Comparison of ENCODE assay signal across 19 cellular contexts in genomic region chr3:179174316-179174715, GRCh38. TPM values are rescaled to one million over a fixed set of nuclear protein-coding genes. Genes with fewer than 3 reads are reported as not detected.
A peak's percentile ranks its signal among the peaks of the same experiment; 100 is the strongest.
DNase-seq lines count a peak whose midpoint lies in the region; ATAC-seq and TF ChIP-seq lines count a peak whose summit lies in the region.
"Had no signal": no experiment of that assay in that cellular context is flagged by ENCODE, and none has a peak within 500 bp of the region (broad histone marks: within the 10 kb centered on the region; RNA-seq: fewer than 3 reads in every experiment).

No MANE protein-coding gene starts in this region.

- no peaks in the 10 kb centered on the region; the same call in 1 of the 2 replicates for H3K9me3 ChIP-seq in OCI-LY7 (ENCODE audit: low read length)
- H3K9me3 ChIP-seq: neutrophil, right lobe of liver had no signal

- BruUV-seq in OCI-LY7 (replicated peaks; lab: Mats Ljungman, UMichigan) = no TSS peak

- 0 out of 2 replicates have a peak, but pooled peaks cover under 1% of the 10 kb centered on the region for H3K36me3 ChIP-seq in OCI-LY7 (ENCODE audit: insufficient read depth, low read length)
- H3K36me3 ChIP-seq: neutrophil, right lobe of liver, tibial nerve had no signal

- CTCF ChIA-PET in OCI-LY7 (lab: Charles Lee; ENCODE audit: unreplicated experiment) = interaction anchor here (0.6 kb wide), 1 partner anchor 51 kb away, joined by 3 read pairs; no protein-coding TSS in a partner anchor
- CTCF ChIA-PET in RWPE1 (lab: Yijun Ruan, JAX) = no interaction called here

- POLR2A ChIA-PET in OCI-LY7 (lab: Charles Lee) (interaction anchor here (0.5 to 3.8 kb wide), 6 partner anchors 8 to 287 kb away, joined by 3 to 16 read pairs (median 4); no protein-coding TSS in a partner anchor), RWPE1 (lab: Yijun Ruan, JAX; ENCODE audit: low non-redundant PET) (no interaction called here)

- peaks cover 26% of the 10 kb centered on the region for H3K4me1 ChIP-seq in OCI-LY7 (ENCODE audit: insufficient read depth, low read length, poor library complexity, severe bottlenecking)

- H3K27ac ChIP-seq in OCI-LY7 (ENCODE audit: low read depth, low read length, poor library complexity, severe bottlenecking) = peak overlapping the region; percentile 24
- no peak overlapping the region for H3K27ac ChIP-seq in RWPE1
- H3K27ac ChIP-seq: neutrophil, right lobe of liver had no signal

- H3K79me2 ChIP-seq in OCI-LY7 (ENCODE audit: insufficient read depth, low read depth, low read length) = peaks cover 32% of the 10 kb centered on the region; the same call in 1 of the 2 replicates

- no peak overlapping the region for H2AFZ ChIP-seq in OCI-LY7 (ENCODE audit: low read length)

- ATAC-seq in GM18505 (IDR thresholded peaks at IDR 0.05; ENCODE audit: unreplicated experiment) (peak; percentile 81), GM21360 (IDR thresholded peaks at IDR 0.05; ENCODE audit: unreplicated experiment) (peak; percentile 50), HG02852 (IDR thresholded peaks at IDR 0.05; ENCODE audit: unreplicated experiment) (peak; percentile 63), Right ventricle myocardium superior (ENCODE audit: poor library complexity) (no peak), HG03175 (IDR thresholded peaks at IDR 0.05; ENCODE audit: unreplicated experiment) (no peak)
- ATAC-seq: activated CD4-positive, alpha-beta T cell treated with anti-CD3 and anti-CD28 coated beads for 36 hours; esophagus mucosa; right lobe of liver had no signal

- no peak for TF ChIP-seq POLR2A in GM18505 (IDR thresholded peaks at IDR 0.05; ENCODE audit: borderline replicate concordance, extremely low read depth, insufficient read depth, insufficient read length)

- TF ChIP-seq CTCF in OCI-LY7 (conservative IDR thresholded peaks at IDR 0.05; ENCODE audit: low read length) = no peak
- no peak for TF ChIP-seq CTCF in RWPE1 (conservative IDR thresholded peaks at IDR 0.05; ENCODE audit: low read depth)

- H3K4me3 ChIP-seq in OCI-LY7 (ENCODE audit: low read depth, low read length, poor library complexity, severe bottlenecking) = peak overlapping the region; percentile 31
- H3K4me3 ChIP-seq: right lobe of liver, tibial nerve had no signal

- H4K20me1 ChIP-seq in OCI-LY7 (ENCODE audit: insufficient read depth, low read length) = no peaks in the 10 kb centered on the region

- H3K9me2 ChIP-seq in OCI-LY7 (ENCODE audit: insufficient read depth, low read length) = no peaks in the 10 kb centered on the region

- intact Hi-C loops in OCI-LY7 (cut with micrococcal nuclease; ENCODE audit: unreplicated experiment) (no loop called here), Right ventricle myocardium superior (cut with DNase I) (no loop called here)

- DNase-seq in OCI-LY7 (ENCODE audit: low spot score) (peak; percentile 32), Right ventricle myocardium superior (no peak), RWPE1 (ENCODE audit: low spot score) (no peak)
- DNase-seq in central memory CD4-positive, alpha-beta T cell = no peak
- DNase-seq: activated CD4-positive, alpha-beta T cell treated with anti-CD3 and anti-CD28 coated beads for 36 hours; activated CD8-positive, alpha-beta memory T cell treated with anti-CD3 and anti-CD28 coated beads, Interleukin-2, amount 50 U/mL, for 48 hours; activated naive CD4-positive, alpha-beta T cell treated with anti-CD3 and anti-CD28 coated beads, Interleukin-2, amount 10 ng/mL, durations not matched to agents 7 days and 5 days; MV-4-11; NK-92 treated with Interleukin-12 subunit alpha and Interleukin-12 subunit beta, amount 100 ng/mL, for 24 hours; right lobe of liver; SHP77 treated with DMSO at 0.1 percent for 48 hours; stimulated activated CD8-positive, alpha-beta memory T cell treated with anti-CD3 and anti-CD28 coated beads, Interleukin-4, amount 100 ng/mL, for 48 hours had no signal

- peak overlapping the region; percentile 64 for H3K4me2 ChIP-seq in OCI-LY7 (ENCODE audit: low read length)

RNA-seq across cellular contexts. Expression of gene PIK3CA, which starts 26.2 kb away (rescaled TPM):
- total RNA-seq in OCI-LY7 (2014; rRNA removed; shearing (Covaris generic)) = 6.9 and 9.0 TPM in 2 replicates
- total RNA-seq in OCI-LY7 (2022) = 17.8 and 19.7 TPM in 2 replicates
- 18.1 TPM for total RNA-seq in Right ventricle myocardium superior

Comparison
In these comparisons a context has a peak if more than half of its experiments do, and no peak if none do; other contexts are left out.
1. ATAC-seq: peak in GM18505 (single experiment), GM21360 (single experiment) and HG02852 (single experiment); none in Right ventricle myocardium superior (single experiment) and HG03175 (single experiment).